ENCODE assay signal across 8 cellular contexts in the genomic region with DNA sequence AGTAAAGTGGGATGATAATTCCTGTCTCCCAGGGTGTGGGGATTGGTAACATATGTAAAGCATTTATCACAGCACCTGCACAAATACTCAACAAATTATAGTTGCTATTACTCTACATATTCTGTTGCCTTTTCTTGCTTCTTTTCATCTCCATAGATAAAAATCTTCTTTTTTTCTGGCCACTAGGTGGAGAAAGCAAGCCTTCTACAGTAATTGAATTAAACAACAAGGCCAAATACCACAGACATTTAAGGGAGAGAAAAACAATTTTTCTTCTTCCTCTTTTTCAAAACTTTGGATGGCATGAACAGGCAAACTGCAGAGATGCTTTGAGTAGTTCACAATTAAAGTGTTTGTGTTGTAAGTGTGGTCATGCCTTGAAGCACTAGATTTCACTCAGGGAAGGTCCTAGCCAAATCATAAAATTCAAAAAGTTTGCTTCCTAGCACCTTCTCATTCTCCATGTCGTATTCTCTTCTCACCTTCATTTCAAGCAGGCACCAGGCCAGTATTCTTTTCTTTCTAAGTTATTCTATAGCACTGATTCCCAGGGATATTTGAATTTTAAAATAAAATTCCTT.
A peak's percentile ranks its signal among the peaks of the same experiment; 100 is the strongest.
DNase-seq lines count a peak whose midpoint lies in the region; ATAC-seq, FAIRE-seq and TF ChIP-seq lines count a peak whose summit lies in the region.

No MANE protein-coding gene starts in this region.

- TF ChIP-seq CTCF in prostate gland (IDR thresholded peaks at IDR 0.05) = peak; percentile 39 to 74 (median 62)

- in situ Hi-C loops in KBM-7 (cut with MboI; ENCODE audit: low pct_unique_long_range_greater_than_20kb, low sequenced_read_pairs) = no loop called here

- ATAC-seq in HG03432 (IDR thresholded peaks at IDR 0.05; ENCODE audit: unreplicated experiment) = no peak
- no peak for ATAC-seq in aorta (ENCODE audit: low FRiP score)

- no peaks in the 10 kb centered on the region for H3K4me1 ChIP-seq in prostate gland (replicated peaks)
- H3K4me1 ChIP-seq in aorta (ENCODE audit: control insufficient read depth in 1 of 2, insufficient read depth in 2 of 2, low read length in 2 of 2) = peaks cover 0 to 2% of the 10 kb centered on the region in 2 donors

- no peaks in the 10 kb centered on the region for H3K36me3 ChIP-seq in prostate gland
- H3K36me3 ChIP-seq in aorta (ENCODE audit: control insufficient read depth in 1 of 2, insufficient read depth in 2 of 2, low read length in 1 of 2) = no peaks in the 10 kb centered on the region

- no peak for TF ChIP-seq POLR2A in prostate gland (IDR thresholded peaks at IDR 0.05)

- H3K27me3 ChIP-seq in prostate gland (replicated peaks; ENCODE audit: insufficient read depth) = no peaks in the 10 kb centered on the region
- no peaks in the 10 kb centered on the region for H3K27me3 ChIP-seq in aorta (ENCODE audit: control insufficient read depth in 1 of 2, insufficient read depth in 2 of 2, low read length in 1 of 2)

- intact Hi-C loops in prostate gland (cut with DNase I) = loop anchor here (2.0 to 10.0 kb wide), 2 partner anchors 492 to 580 kb away; a partner anchor contains a TSS
- intact Hi-C loops in aorta (cut with DNase I) = loop anchor here (2.0 to 5.0 kb wide), 2 partner anchors 84 to 580 kb away; no protein-coding TSS in a partner anchor

- FAIRE-seq in G401.6 (lab: Jason Lieb, UNC) = peak; percentile 51

- peak; percentile 90 for DNase-seq in KBM-7
- peak; percentile 47 for DNase-seq in SK-N-DZ (ENCODE audit: low spot score)
- DNase-seq in fibroblast of the conjunctiva (ENCODE audit: low read depth) = peak; percentile 37
- DNase-seq in prostate gland (ENCODE audit: low spot score) = no peak
- no peak for DNase-seq in aorta
- no peak for DNase-seq in activated CD4-positive, alpha-beta T cell treated with anti-CD3 and anti-CD28 coated beads for 1 hour

- H3K27ac ChIP-seq in prostate gland (no peak overlapping the region), aorta (ENCODE audit: low read depth in 1 of 2, low read length in 2 of 2) (no peak overlapping the region)

- H3K4me3 ChIP-seq in prostate gland (no peak overlapping the region), aorta (ENCODE audit: low read length in 2 of 2) (no peak overlapping the region)

- 26% methylated on average over 1 of the region's 1 CpG for WGBS in prostate gland
- WGBS in aorta, 2 donors = 1 to 30% methylated on average over 1 of the region's 1 CpG

- H3K9me3 ChIP-seq in prostate gland = no peaks in the 10 kb centered on the region
- H3K9me3 ChIP-seq in aorta (ENCODE audit: control insufficient read depth, low read length) = no peaks in the 10 kb centered on the region

Comparison
In these comparisons a context has a peak if more than half of its experiments do, and no peak if none do; other contexts are left out.
1. DNase-seq: peak in KBM-7 (single experiment), SK-N-DZ (single experiment) and fibroblast of the conjunctiva (single experiment); none in prostate gland (single experiment), aorta (0 of 2) and activated CD4-positive, alpha-beta T cell treated with anti-CD3 and anti-CD28 coated beads for 1 hour (single experiment).